16 cellular contexts compared by ENCODE assay signal in genomic region chr2:228699888-228700287, GRCh38.
DNase-seq lines count a peak whose midpoint lies in the region; ATAC-seq and TF ChIP-seq lines count a peak whose summit lies in the region.
"Had no signal": no experiment of that assay in that cellular context is flagged by ENCODE, and none has a peak within 500 bp of the region (broad histone marks: within the 10 kb centered on the region; RNA-seq: fewer than 3 reads in every experiment).

No MANE protein-coding gene starts in this region.

- no peaks in the 10 kb centered on the region for H3K79me2 ChIP-seq in smooth muscle cell (ENCODE audit: low read depth)

- peak; percentile 69 for DNase-seq in ELR (ENCODE audit: low read depth)
- DNase-seq in RKO (ENCODE audit: low spot score) = peak; percentile 2
- DNase-seq in epithelial cell of esophagus (ENCODE audit: low read depth) = peak; percentile 22
- no peak for DNase-seq in smooth muscle cell (lab: John Stamatoyannopoulos, UW; ENCODE audit: unreplicated experiment)
- DNase-seq in Right ventricle myocardium inferior (ENCODE audit: missing footprints) = no peak
- DNase-seq in HEK293T (ENCODE audit: extremely low spot score) = no peak
- DNase-seq: DMS79 treated with DMSO at 0.1 percent for 48 hours, Kasumi-1, NCI-H1092 treated with DMSO at 0.1 percent for 48 hours, NCI-H1694, NCI-H2081 treated with DMSO at 0.1 percent for 48 hours, NCI-H510A, NCI-H748 treated with DMSO at 0.1 percent for 48 hours, RPMI8226 had no signal

- WGBS in smooth muscle cell (ENCODE audit: low lambda C conversion rate) = 94% methylated on average over 5 of the region's 5 CpGs

- no peak overlapping the region for H3K4me3 ChIP-seq in epithelial cell of esophagus (ENCODE audit: low read length)
- no peak overlapping the region for H3K4me3 ChIP-seq in smooth muscle cell
- H3K4me3 ChIP-seq: HAP-1 had no signal

- peaks cover 4% of the 10 kb centered on the region for H3F3A ChIP-seq in smooth muscle cell (ENCODE audit: low read depth)

- H3K27me3 ChIP-seq in smooth muscle cell (ENCODE audit: low read depth) = no peaks in the 10 kb centered on the region

- H2AFZ ChIP-seq in smooth muscle cell (ENCODE audit: low read depth) = no peak overlapping the region

- H3K27ac ChIP-seq in smooth muscle cell (ENCODE audit: low read depth) = peak overlapping the region; percentile 43

- ATAC-seq in Right ventricle myocardium inferior (no peak), HG02970 (IDR thresholded peaks at IDR 0.05; ENCODE audit: low FRiP score, unreplicated experiment) (no peak)

- CTCF ChIA-PET in HEK293T (lab: Yijun Ruan, JAX) = no interaction called here

- no peaks in the 10 kb centered on the region for H4K20me1 ChIP-seq in smooth muscle cell (ENCODE audit: low read depth)

- TF ChIP-seq CTCF in epithelial cell of esophagus (IDR thresholded peaks at IDR 0.05; ENCODE audit: insufficient read depth, low read depth, low read length, missing control alignments) (no peak), smooth muscle cell (IDR thresholded peaks at IDR 0.05; ENCODE audit: borderline replicate concordance, insufficient read depth, poor library complexity, severe bottlenecking) (no peak)

- H3K4me1 ChIP-seq in smooth muscle cell (ENCODE audit: low read depth) = no peaks in the 10 kb centered on the region
- H3K4me1 ChIP-seq: HAP-1 had no signal

- intact Hi-C loops in Right ventricle myocardium inferior (cut with DNase I) = loop anchor here (5.0 kb wide), 1 partner anchor 572 kb away; the partner anchor contains the start of gene PID1

- H3K36me3 ChIP-seq in smooth muscle cell (ENCODE audit: low read depth) = no peaks in the 10 kb centered on the region
- H3K36me3 ChIP-seq: HAP-1 had no signal

- no peak overlapping the region for H3K9ac ChIP-seq in smooth muscle cell (ENCODE audit: low read depth)

- no peak overlapping the region for H3K4me2 ChIP-seq in smooth muscle cell

- POLR2A ChIA-PET in HEK293T (lab: Yijun Ruan, JAX) = no interaction called here

- H3K9me3 ChIP-seq in smooth muscle cell (replicated peaks; ENCODE audit: low read depth) = no peaks in the 10 kb centered on the region
- H3K9me3 ChIP-seq: HAP-1 had no signal

TF ChIP-seq in HEK293T, 16 proteins besides CTCF, POLR2A, EP300 and RAD21:
- TF ChIP-seq ARNT (IDR thresholded peaks at IDR 0.05) = no peak
- TF ChIP-seq LEF1 (IDR thresholded peaks at IDR 0.05; ENCODE audit: borderline replicate concordance) = no peak
- TF ChIP-seq SUZ12 (IDR thresholded peaks at IDR 0.05) = no peak
- TF ChIP-seq PKNOX1 (IDR thresholded peaks at IDR 0.05) = no peak
- TF ChIP-seq HDGF (IDR thresholded peaks at IDR 0.05; ENCODE audit: borderline replicate concordance) = no peak
- TF ChIP-seq FOXK2 (IDR thresholded peaks at IDR 0.05) = no peak
- no peak for TF ChIP-seq FOXM1 (IDR thresholded peaks at IDR 0.05; ENCODE audit: borderline replicate concordance)

Comparison
In these comparisons a context has a peak if more than half of its experiments do, and no peak if none do; other contexts are left out.
1. DNase-seq: peak in ELR (single experiment), RKO (single experiment) and epithelial cell of esophagus (single experiment); none in smooth muscle cell (single experiment), Right ventricle myocardium inferior (single experiment) and HEK293T (single experiment).